ENCODE assay signal across 17 cellular contexts in the genomic region with DNA sequence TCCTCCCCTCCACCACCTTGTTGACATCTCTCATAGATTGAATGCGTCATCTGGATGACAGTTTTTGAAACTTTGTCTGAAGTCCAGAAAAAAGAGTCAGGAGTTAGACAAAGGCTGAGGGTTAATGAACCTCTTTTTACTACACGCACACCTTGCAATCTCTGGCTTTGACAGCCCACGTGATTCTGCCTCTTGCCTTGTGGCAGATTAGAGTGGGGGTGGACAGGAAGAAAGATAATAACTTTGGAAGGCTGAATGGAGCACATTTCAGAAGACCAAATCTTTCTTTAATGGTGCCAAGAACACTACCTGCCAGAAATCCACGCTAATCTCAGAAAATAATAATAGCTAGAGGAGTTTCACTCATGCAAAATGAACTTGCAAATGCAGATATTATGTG.
DNase-seq lines count a peak whose midpoint lies in the region; ATAC-seq and TF ChIP-seq lines count a peak whose summit lies in the region.
"Had no signal": no experiment of that assay in that cellular context is flagged by ENCODE, and none has a peak within 500 bp of the region (broad histone marks: within the 10 kb centered on the region; RNA-seq: fewer than 3 reads in every experiment).

No MANE protein-coding gene starts in this region.

- POLR2A ChIA-PET in T-cell (lab: Charles Lee) = no interaction called here

- H3K27me3 Mint-ChIP-seq in T-cell = peaks cover 1 to 6% of the 10 kb centered on the region in 2 donors
- H3K27me3 Mint-ChIP-seq in stimulated activated memory B cell treated with anti-CD40 and anti-IgM and Interleukin-4, amounts not matched to agents 10 μg/mL and 1 μg/mL and 100 μg/mL, for 72 hours = no peaks in the 10 kb centered on the region
- H3K27me3 Mint-ChIP-seq: CD4-positive, CD25-positive, alpha-beta regulatory T cell had no signal

- H3K79me2 ChIP-seq in hepatocyte = no peaks in the 10 kb centered on the region

- no peak overlapping the region for H3K27ac Mint-ChIP-seq in T-cell
- no peak overlapping the region for H3K27ac Mint-ChIP-seq in stimulated activated memory B cell treated with anti-CD40 and anti-IgM and Interleukin-4, amounts not matched to agents 10 μg/mL and 1 μg/mL and 100 μg/mL, for 72 hours
- H3K27ac Mint-ChIP-seq: B cell; CD4-positive, CD25-positive, alpha-beta regulatory T cell; CD8-positive, alpha-beta T cell; GM23338; H9 had no signal

- DNase-seq in left cardiac atrium = no peak
- DNase-seq in cardiac septum (ENCODE audit: low spot score) = no peak
- DNase-seq in coronary artery (ENCODE audit: low spot score) = peak; percentile 26
- peak; percentile 14 for DNase-seq in hepatocyte (ENCODE audit: low spot score)
- no peak for DNase-seq in T-cell
- DNase-seq: Caco-2; CD4-positive, CD25-positive, alpha-beta regulatory T cell; CD8-positive, alpha-beta T cell; DMS153; GF-D8; H9 had no signal

- no peaks in the 10 kb centered on the region for H3K36me3 ChIP-seq in hepatocyte (replicated peaks; ENCODE audit: insufficient read depth, low read depth)
- H3K36me3 ChIP-seq: BLaER1 had no signal

- no peak overlapping the region for H3K4me3 ChIP-seq in coronary artery
- H3K4me3 ChIP-seq in hepatocyte = no peak overlapping the region
- H3K4me3 ChIP-seq: BLaER1, GM23338 had no signal

- H3K9me3 ChIP-seq in hepatocyte (ENCODE audit: low read depth) = no peaks in the 10 kb centered on the region
- H3K9me3 ChIP-seq: Caco-2 had no signal

- H3K9me3 Mint-ChIP-seq in T-cell = peaks cover 0 to 4% (median 0%) of the 10 kb centered on the region in 3 donors
- peaks cover 16% of the 10 kb centered on the region for H3K9me3 Mint-ChIP-seq in stimulated activated memory B cell treated with anti-CD40 and anti-IgM and Interleukin-4, amounts not matched to agents 10 μg/mL and 1 μg/mL and 100 μg/mL, for 72 hours
- H3K9me3 Mint-ChIP-seq: H9 had no signal

- intact Hi-C loops in left cardiac atrium (cut with DNase I) = no loop called here
- intact Hi-C loops in cardiac septum (cut with DNase I) = no loop called here

- no peak overlapping the region for H3K4me2 ChIP-seq in hepatocyte
- H3K4me2 ChIP-seq: BLaER1, GM23338 had no signal

- peak; percentile 74 to 92 for ATAC-seq in left cardiac atrium
- no peak for ATAC-seq in T-cell (replicated peaks in 1 of 4)
- ATAC-seq in stimulated activated memory B cell treated with anti-CD40 and anti-IgM and Interleukin-4, amounts not matched to agents 10 μg/mL and 1 μg/mL and 100 μg/mL, for 72 hours = no peak
- ATAC-seq: CD8-positive, alpha-beta T cell; GM23338; HCT116 had no signal

- no peaks in the 10 kb centered on the region for H4K20me1 ChIP-seq in hepatocyte (ENCODE audit: insufficient read depth, poor library complexity, severe bottlenecking)
- H4K20me1 ChIP-seq: BLaER1 had no signal

- H3K27me3 ChIP-seq in hepatocyte = no peaks in the 10 kb centered on the region
- H3K27me3 ChIP-seq: BLaER1 had no signal

- H3K27ac ChIP-seq in coronary artery (no peak overlapping the region), hepatocyte (no peak overlapping the region)
- H3K27ac ChIP-seq: BLaER1, C4-2B had no signal

- TF ChIP-seq CTCF in coronary artery (IDR thresholded peaks at IDR 0.05) = no peak
- no peak for TF ChIP-seq CTCF in hepatocyte (IDR thresholded peaks at IDR 0.05; ENCODE audit: poor library complexity)

- CTCF ChIA-PET in T-cell (lab: Charles Lee) = no interaction called here

- H3K4me1 Mint-ChIP-seq in T-cell = no peaks in the 10 kb centered on the region
- no peaks in the 10 kb centered on the region for H3K4me1 Mint-ChIP-seq in stimulated activated memory B cell treated with anti-CD40 and anti-IgM and Interleukin-4, amounts not matched to agents 10 μg/mL and 1 μg/mL and 100 μg/mL, for 72 hours
- H3K4me1 Mint-ChIP-seq: B cell; CD4-positive, CD25-positive, alpha-beta regulatory T cell had no signal

- WGBS in hepatocyte (ENCODE audit: low lambda C conversion rate, missing lambda C conversion rate) = 69% methylated on average over 4 of the region's 4 CpGs

- no peaks in the 10 kb centered on the region for H3K36me3 Mint-ChIP-seq in T-cell
- no peaks in the 10 kb centered on the region for H3K36me3 Mint-ChIP-seq in stimulated activated memory B cell treated with anti-CD40 and anti-IgM and Interleukin-4, amounts not matched to agents 10 μg/mL and 1 μg/mL and 100 μg/mL, for 72 hours
- H3K36me3 Mint-ChIP-seq: CD4-positive, CD25-positive, alpha-beta regulatory T cell; CD8-positive, alpha-beta T cell had no signal

- H3K4me1 ChIP-seq in hepatocyte (ENCODE audit: insufficient read depth) = no peaks in the 10 kb centered on the region
- H3K4me1 ChIP-seq: BLaER1, Caco-2 had no signal

- H2AFZ ChIP-seq in hepatocyte = no peak overlapping the region
- H2AFZ ChIP-seq: GM23338 had no signal

- H3K9me2 ChIP-seq in hepatocyte (replicated peaks; ENCODE audit: insufficient read depth) = no peaks in the 10 kb centered on the region

- no peak overlapping the region for H3K4me3 Mint-ChIP-seq in T-cell
- no peak overlapping the region for H3K4me3 Mint-ChIP-seq in stimulated activated memory B cell treated with anti-CD40 and anti-IgM and Interleukin-4, amounts not matched to agents 10 μg/mL and 1 μg/mL and 100 μg/mL, for 72 hours
- H3K4me3 Mint-ChIP-seq: B cell; CD4-positive, CD25-positive, alpha-beta regulatory T cell; CD8-positive, alpha-beta T cell; GM23338; H9 had no signal

Comparison
In these comparisons a context has a peak if more than half of its experiments do, and no peak if none do; other contexts are left out.
1. ATAC-seq: peak in left cardiac atrium (2 of 2); none in T-cell (0 of 4) and stimulated activated memory B cell treated with anti-CD40 and anti-IgM and Interleukin-4, amounts not matched to agents 10 μg/mL and 1 μg/mL and 100 μg/mL, for 72 hours (single experiment).
2. DNase-seq: peak in coronary artery (single experiment) and hepatocyte (single experiment); none in left cardiac atrium (single experiment), cardiac septum (single experiment) and T-cell (0 of 34).